ENCODE assay signal across 8 cellular contexts in the genomic region with DNA sequence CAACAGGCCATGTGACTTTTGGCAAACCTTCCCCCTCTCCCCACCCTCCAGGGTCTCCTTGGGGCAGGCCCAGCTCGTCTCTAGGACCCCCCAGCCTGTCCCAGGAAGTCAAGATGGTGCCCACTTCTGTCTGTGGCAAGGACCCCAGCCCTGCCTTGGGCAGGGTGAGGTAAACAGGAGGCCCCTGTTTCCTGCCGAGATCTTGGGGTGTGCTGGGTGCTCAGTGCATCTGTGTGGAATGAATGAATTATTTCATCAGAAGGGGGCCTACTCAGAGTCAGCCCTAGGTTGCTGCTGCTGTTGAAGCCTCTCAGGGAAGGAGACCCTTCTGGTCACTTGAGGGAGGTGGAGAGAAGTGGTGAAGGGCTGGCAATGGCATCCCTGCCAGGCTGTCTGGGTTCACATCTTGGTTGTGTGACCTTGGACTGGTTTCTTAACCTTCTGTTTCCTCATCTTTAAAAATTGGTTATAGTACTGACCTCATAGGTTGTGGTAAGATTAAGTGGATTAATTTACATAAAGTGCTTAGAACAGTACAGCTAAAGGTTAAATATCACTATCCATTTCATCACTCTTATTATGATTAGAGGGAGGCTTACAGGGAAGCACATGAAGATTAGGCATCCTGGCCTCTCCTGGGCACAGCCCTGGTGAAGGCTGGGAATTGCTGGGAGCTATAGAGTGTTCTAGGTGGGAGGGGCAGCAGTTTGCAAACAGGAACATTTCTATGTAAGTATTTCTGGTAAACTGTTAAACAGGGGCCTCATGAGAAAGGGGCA.
DNase-seq lines count a peak whose midpoint lies in the region; ATAC-seq and TF ChIP-seq lines count a peak whose summit lies in the region.

No MANE protein-coding gene starts in this region.

- H3K27ac ChIP-seq in ACC112 (ENCODE audit: low read depth, low read length) (peak overlapping the region; percentile 18), IMR-90 (ENCODE audit: insufficient read depth, low read length) (peak overlapping the region; percentile 80), adrenal gland (peak overlapping the region in 4 of 5 donors; percentile 35 to 83 (median 71))
- peak overlapping the region; percentile 49 for H3K27ac ChIP-seq in naive thymus-derived CD4-positive, alpha-beta T cell (ENCODE audit: low read depth, low read length)

- H3K56ac ChIP-seq in IMR-90 (ENCODE audit: extremely low read depth, insufficient read depth, low read length) = peak overlapping the region; percentile 51; the same call in 1 of the 2 replicates

- no peak overlapping the region for H3K4me2 ChIP-seq in IMR-90 (ENCODE audit: low read depth, low read length)

- H4K8ac ChIP-seq in IMR-90 (ENCODE audit: low read depth in 2 of 2, low read length in 2 of 2) = peak overlapping the region; percentile 13 to 77; a peak in 2 of 4 replicates

- in situ Hi-C loops in IMR-90 (cut with MboI; ENCODE audit: low sequenced_read_pairs) = loop anchor here (5.0 kb wide), 1 partner anchor 64 kb away; no protein-coding TSS in a partner anchor

- H3K14ac ChIP-seq in IMR-90 (replicated peaks; ENCODE audit: low read depth, low read length) = peak overlapping the region; percentile 89

- H2AFZ ChIP-seq in ACC112 (ENCODE audit: low read length, unreplicated experiment) (no peak overlapping the region), IMR-90 (replicated peaks; ENCODE audit: low read length, poor library complexity) (no peak overlapping the region)

- no peak for TF ChIP-seq RAD21 in IMR-90 (IDR thresholded peaks at IDR 0.05; ENCODE audit: low read length)

- peaks cover 20% of the 10 kb centered on the region for H3K79me2 ChIP-seq in ACC112 (ENCODE audit: control insufficient read depth, insufficient read depth, low read length, unreplicated experiment)

- H3K79me1 ChIP-seq in IMR-90 (ENCODE audit: low read depth in 1 of 2, low read length in 2 of 2) = peaks cover 44 to 90% of the 10 kb centered on the region in 2 experiments

- H3K9me3 ChIP-seq in IMR-90 (ENCODE audit: control insufficient read depth, insufficient read depth, low read length) = no peaks in the 10 kb centered on the region
- H3K9me3 ChIP-seq in adrenal gland (replicated peaks in 1 of 3) = no peaks in the 10 kb centered on the region
- no peaks in the 10 kb centered on the region for H3K9me3 ChIP-seq in naive thymus-derived CD4-positive, alpha-beta T cell (ENCODE audit: control insufficient read depth in 2 of 3, low read length in 3 of 3)

- peak overlapping the region; percentile 63; the same call in 1 of the 2 replicates for H2BK20ac ChIP-seq in IMR-90 (ENCODE audit: low read depth, low read length)

- H3K4me3 Mint-ChIP-seq in naive thymus-derived CD4-positive, alpha-beta T cell = peak overlapping the region; percentile 31 to 74 (median 64)

- H4K20me1 ChIP-seq in IMR-90 (ENCODE audit: insufficient read depth, low read length) = peaks cover 17% of the 10 kb centered on the region; the same call in 1 of the 2 replicates

- 67% methylated on average over 1 of the region's 2 CpGs; no CpG with 5 or more reads in 1 of the 2 experiments for WGBS in IMR-90 (ENCODE audit: extremely low coverage in 2 of 2, insufficient read length in 1 of 2), 2 experiments
- 38 to 56% (median 48%) methylated on average over 1 to 2 of the region's 2 CpGs for WGBS in adrenal gland, 4 donors

- peak overlapping the region; percentile 53 for H4K91ac ChIP-seq in IMR-90 (ENCODE audit: insufficient read depth, low read depth, low read length)

- peaks cover 43% of the 10 kb centered on the region for H3K4me1 ChIP-seq in ACC112 (ENCODE audit: control insufficient read depth, insufficient read depth, low read length, unreplicated experiment)
- peaks cover 67% of the 10 kb centered on the region for H3K4me1 ChIP-seq in IMR-90 (ENCODE audit: control insufficient read depth, insufficient read depth, low read length)
- H3K4me1 ChIP-seq in adrenal gland (replicated peaks in 1 of 2) = peaks cover 45 to 81% of the 10 kb centered on the region in 2 donors
- H3K4me1 ChIP-seq in naive thymus-derived CD4-positive, alpha-beta T cell (ENCODE audit: control insufficient read depth in 2 of 2, insufficient read depth in 2 of 2, low read length in 2 of 2) = peaks cover 28 to 40% of the 10 kb centered on the region in 2 donors

- H3K36me3 ChIP-seq in ACC112 (ENCODE audit: insufficient read depth, low read length) (peaks cover 13% of the 10 kb centered on the region; the same call in 1 of the 2 replicates), IMR-90 (ENCODE audit: control insufficient read depth, insufficient read depth, low read length) (peaks cover 35% of the 10 kb centered on the region), adrenal gland (replicated peaks in 1 of 2) (peaks cover 0 to 12% of the 10 kb centered on the region in 2 donors)
- no peaks in the 10 kb centered on the region for H3K36me3 ChIP-seq in naive thymus-derived CD4-positive, alpha-beta T cell (ENCODE audit: control insufficient read depth in 2 of 3, insufficient read depth in 3 of 3, low read length in 3 of 3)

- H2AK9ac ChIP-seq in IMR-90 (replicated peaks; ENCODE audit: low read depth, low read length, poor library complexity) = peak overlapping the region; percentile 84

- H3K4me3 ChIP-seq in ACC112 (ENCODE audit: low read depth, low read length) (no peak overlapping the region), IMR-90 (ENCODE audit: insufficient read depth, low read depth, low read length) (no peak overlapping the region), adrenal gland (no peak overlapping the region)
- no peak overlapping the region for H3K4me3 ChIP-seq in naive thymus-derived CD4-positive, alpha-beta T cell (ENCODE audit: low read length)

- H3K23ac ChIP-seq in IMR-90 (ENCODE audit: low read depth, low read length) = peak overlapping the region; percentile 85

- H4K5ac ChIP-seq in IMR-90 (ENCODE audit: low read depth, low read length) = peak overlapping the region; percentile 25; the same call in 1 of the 2 replicates

- peak overlapping the region; percentile 83 for H3K4ac ChIP-seq in IMR-90 (ENCODE audit: low read depth, low read length)

- H3K4me1 Mint-ChIP-seq in naive thymus-derived CD4-positive, alpha-beta T cell = peaks cover 31 to 58% (median 49%) of the 10 kb centered on the region in 7 donors

- H3K9me1 ChIP-seq in IMR-90 (ENCODE audit: insufficient read depth, low read length) = peaks cover 51% of the 10 kb centered on the region

- H2BK15ac ChIP-seq in IMR-90 (ENCODE audit: low read depth, low read length) = 0 out of 3 replicates have a peak overlapping the region, but pooled peaks have one; percentile 2

- TF ChIP-seq CTCF in IMR-90 (conservative IDR thresholded peaks at IDR 0.05; ENCODE audit: low read depth, low read length) (no peak), adrenal gland (IDR thresholded peaks at IDR 0.05) (no peak)

- intact Hi-C loops in IMR-90 (cut with micrococcal nuclease) (loop anchor here (5.0 kb wide), 1 partner anchor 64 kb away; no protein-coding TSS in a partner anchor), adrenal gland (cut with DNase I) (no loop called here)
- intact Hi-C loops in naive thymus-derived CD4-positive, alpha-beta T cell (cut with micrococcal nuclease) = loop anchor here (5.0 kb wide), 2 partner anchors 69 to 164 kb away; partner anchors contain the start of gene ZMIZ1 (in 1 of the 2)

- H3K27me3 ChIP-seq in ACC112 (ENCODE audit: insufficient read depth, low read length) (no peaks in the 10 kb centered on the region), IMR-90 (ENCODE audit: control insufficient read depth, insufficient read depth, low read length) (no peaks in the 10 kb centered on the region), adrenal gland (no peaks in the 10 kb centered on the region)
- no peaks in the 10 kb centered on the region for H3K27me3 ChIP-seq in naive thymus-derived CD4-positive, alpha-beta T cell (ENCODE audit: control insufficient read depth in 2 of 2, insufficient read depth in 2 of 2, low read length in 2 of 2)

- H3K27me3 Mint-ChIP-seq in naive thymus-derived CD4-positive, alpha-beta T cell = no peaks in the 10 kb centered on the region

- DNase-seq in IMR-90 (no peak), adrenal gland (no peak), inferior parietal cortex (ENCODE audit: extremely low spot score) (no peak), dermis blood vessel endothelial cell (no peak)
- DNase-seq in naive thymus-derived CD4-positive, alpha-beta T cell = no peak
- DNase-seq in effector CD4-positive, alpha-beta T cell = no peak

- peak overlapping the region; percentile 69 for H2BK120ac ChIP-seq in IMR-90 (ENCODE audit: low read depth, low read length)

- dilution Hi-C loops in IMR-90 (cut with HindIII; ENCODE audit: low sequenced_read_pairs, unreplicated experiment) = no loop called here

- H2BK5ac ChIP-seq in IMR-90 (ENCODE audit: low read depth, low read length, poor library complexity, severe bottlenecking) = peak overlapping the region; percentile 89

- TF ChIP-seq POLR2A in IMR-90 (IDR thresholded peaks at IDR 0.05; ENCODE audit: low read depth, low read length) (no peak), adrenal gland (IDR thresholded peaks at IDR 0.05) (no peak)

- peak overlapping the region; percentile 62 to 93 (median 87) for H3K27ac Mint-ChIP-seq in naive thymus-derived CD4-positive, alpha-beta T cell

- peak overlapping the region; percentile 59 for H2AK5ac ChIP-seq in IMR-90 (ENCODE audit: low read depth, low read length)

- no peaks in the 10 kb centered on the region for H3K9me3 Mint-ChIP-seq in naive thymus-derived CD4-positive, alpha-beta T cell

- peaks cover 0 to 19% (median 6%) of the 10 kb centered on the region in 5 donors for H3K36me3 Mint-ChIP-seq in naive thymus-derived CD4-positive, alpha-beta T cell

- 0 out of 2 replicates have a peak overlapping the region, but pooled peaks have one; percentile 2 for H3K9ac ChIP-seq in IMR-90 (ENCODE audit: low read depth, low read length)

- ATAC-seq in IMR-90 (ENCODE audit: low read depth) (peak; percentile 4), GM19035 (IDR thresholded peaks at IDR 0.05; ENCODE audit: unreplicated experiment) (no peak)
- peak; percentile 19 for ATAC-seq in naive thymus-derived CD4-positive, alpha-beta T cell

- no TSS peak for BruUV-seq in IMR-90 (replicated peaks; lab: Mats Ljungman, UMichigan)

- POLR2A ChIA-PET in IMR-90 (lab: Charles Lee; ENCODE audit: unreplicated experiment) = no interaction called here
- POLR2A ChIA-PET in naive thymus-derived CD4-positive, alpha-beta T cell (lab: Charles Lee) = interaction anchor here (1.1 kb wide), 1 partner anchor 70 kb away, joined by 3 read pairs; no protein-coding TSS in a partner anchor

- CTCF ChIA-PET in IMR-90 (lab: Yijun Ruan, JAX) = no interaction called here
- CTCF ChIA-PET in naive thymus-derived CD4-positive, alpha-beta T cell (lab: Charles Lee) = no interaction called here

- peak overlapping the region; percentile 4; the same call in 1 of the 2 replicates for H3K18ac ChIP-seq in IMR-90 (ENCODE audit: low read depth, low read length)

TF ChIP-seq in IMR-90, 13 proteins besides CTCF, POLR2A, EP300 and RAD21 (continues in another document):
- no peak for TF ChIP-seq MAZ (IDR thresholded peaks at IDR 0.05; ENCODE audit: borderline replicate concordance, low read depth, low read length)

Comparison
In these comparisons a context has a peak if more than half of its experiments do, and no peak if none do; other contexts are left out.
1. H3K27ac ChIP-seq: peak in every context shown above with its lines; median percentile 80 in IMR-90; 71 in adrenal gland; 49 in naive thymus-derived CD4-positive, alpha-beta T cell; 18 in ACC112.
2. intact Hi-C loops: an anchor here in IMR-90 (5.0 kb wide) and naive thymus-derived CD4-positive, alpha-beta T cell (5.0 kb wide); none called in adrenal gland.